ENCODE assay signal across 11 cellular contexts in genomic region chrX:34826964-34827363, GRCh38.
"Had no signal": no experiment of that assay in that cellular context is flagged by ENCODE, and none has a peak within 500 bp of the region (broad histone marks: within the 10 kb centered on the region; RNA-seq: fewer than 3 reads in every experiment).

No MANE protein-coding gene starts in this region.

- H3K9me3 Mint-ChIP-seq: GM23338, HFFc6 had no signal

- H3K4me1 Mint-ChIP-seq: GM23338, H9 had no signal

- H3K4me1 ChIP-seq: HAP-1 had no signal

- H2AFZ ChIP-seq: GM23248, GM23338 had no signal

- H3K27ac ChIP-seq: GM23248 had no signal

- H3K4me3 Mint-ChIP-seq: GM23338, H9, HFFc6 had no signal

- FAIRE-seq: H1, H54 had no signal

- ATAC-seq: GM23338, HCT116 had no signal

- H3K36me3 ChIP-seq: HAP-1 had no signal

- H3K27ac Mint-ChIP-seq: GM23338, H9, HFFc6 had no signal

- H3K4me2 ChIP-seq: GM23338 had no signal

- DNase-seq: GM23248, GOT3, H7, H9, HCEC 1CT, HFFc6 had no signal

- H3K9ac ChIP-seq: GM23248 had no signal

- H3K9me3 ChIP-seq: HAP-1 had no signal

- H3K4me3 ChIP-seq: GM23248, GM23338, HAP-1 had no signal
